ENCODE assay signal across 19 cellular contexts in the genomic region with DNA sequence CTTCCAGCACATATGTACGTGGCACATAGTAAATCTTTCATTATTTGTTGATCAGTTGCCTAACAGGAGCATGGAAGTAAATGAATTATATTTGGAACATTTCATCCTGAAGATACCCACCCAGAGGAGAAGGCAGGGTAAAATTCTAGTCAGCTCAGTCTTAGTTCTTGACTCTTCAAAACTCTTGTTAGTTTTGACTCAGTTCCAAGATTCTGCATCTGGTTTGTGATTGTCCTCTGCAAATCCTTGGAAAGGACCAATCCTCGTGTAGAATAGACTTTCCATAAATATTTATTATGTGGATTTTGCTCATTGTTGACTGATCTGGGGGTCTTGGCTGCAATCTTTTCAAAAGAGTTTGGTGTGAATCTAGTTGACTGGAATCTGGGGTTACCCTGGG.
DNase-seq lines count a peak whose midpoint lies in the region; ATAC-seq, FAIRE-seq and TF ChIP-seq lines count a peak whose summit lies in the region.
"Had no signal": no experiment of that assay in that cellular context is flagged by ENCODE, and none has a peak within 500 bp of the region (broad histone marks: within the 10 kb centered on the region; RNA-seq: fewer than 3 reads in every experiment).

No MANE protein-coding gene starts in this region.

- no peak for ATAC-seq in GM21447 (IDR thresholded peaks at IDR 0.05; ENCODE audit: unreplicated experiment)

- DNase-seq in AG10803 (ENCODE audit: low read depth) (peak; percentile 33), astrocyte (ENCODE audit: low read depth) (peak; percentile 6), fibroblast of peridontal ligament (ENCODE audit: extremely low read depth) (peak; percentile 69), neural progenitor cell (ENCODE audit: low spot score) (no peak), NCI-H69 (lab: John Stamatoyannopoulos, UW) (no peak), AG20443 (ENCODE audit: low spot score) (no peak)
- no peak for DNase-seq in activated CD4-positive, alpha-beta T cell treated with anti-CD3 and anti-CD28 coated beads, Interleukin-2, amount 10 ng/mL, durations not matched to agents 7 days and 5 days
- DNase-seq: AML-193, DMS79, GM23248, NCI-H1048, NCI-H1436, NCI-H2029, NCI-H345, NCI-H524 treated with DMSO at 0.1 percent for 48 hours had no signal

- H3K4me1 Mint-ChIP-seq in astrocyte (ENCODE audit: low read depth, unreplicated experiment) (peaks cover 19% of the 10 kb centered on the region), neural progenitor cell (peaks cover 11% of the 10 kb centered on the region)
- H3K4me1 Mint-ChIP-seq in activated CD4-positive, alpha-beta T cell treated with anti-CD3 and anti-CD28 coated beads, Interleukin-2, amount 10 ng/mL, durations not matched to agents 7 days and 5 days, result no peaks in the 10 kb centered on the region
- H3K4me1 Mint-ChIP-seq: CD14-positive monocyte had no signal

- H2AFZ ChIP-seq in astrocyte (ENCODE audit: low read depth, low read length) (no peak overlapping the region), neural progenitor cell (replicated peaks) (peak overlapping the region; percentile 70)
- H2AFZ ChIP-seq: GM23248 had no signal

- H3K36me3 ChIP-seq in astrocyte (ENCODE audit: insufficient read depth, low read length), result no peaks in the 10 kb centered on the region
- H3K36me3 ChIP-seq in neural progenitor cell, result no peaks in the 10 kb centered on the region
- H3K36me3 ChIP-seq: HAP-1 had no signal

- no peak for FAIRE-seq in astrocyte (lab: Jason Lieb, UNC)
- FAIRE-seq: A204.1 had no signal

- H3F3A ChIP-seq in neural progenitor cell (ENCODE audit: low read depth), result no peaks in the 10 kb centered on the region

- H3K9me3 Mint-ChIP-seq in astrocyte (ENCODE audit: unreplicated experiment), result no peaks in the 10 kb centered on the region
- no peaks in the 10 kb centered on the region for H3K9me3 Mint-ChIP-seq in neural progenitor cell
- peaks cover 17% of the 10 kb centered on the region for H3K9me3 Mint-ChIP-seq in activated CD4-positive, alpha-beta T cell treated with anti-CD3 and anti-CD28 coated beads, Interleukin-2, amount 10 ng/mL, durations not matched to agents 7 days and 5 days

- CTCF ChIA-PET in activated CD4-positive, alpha-beta T cell treated with anti-CD3 and anti-CD28 coated beads, Interleukin-2, amount 10 ng/mL, durations not matched to agents 7 days and 5 days (lab: Charles Lee), result no interaction called here

- no peak overlapping the region for H3K4me2 ChIP-seq in astrocyte (ENCODE audit: low read length)
- no peak overlapping the region for H3K4me2 ChIP-seq in neural progenitor cell

- H4K20me1 ChIP-seq in astrocyte (ENCODE audit: insufficient read depth, low read length) (no peaks in the 10 kb centered on the region), neural progenitor cell (ENCODE audit: low read depth) (no peaks in the 10 kb centered on the region)

- no peak overlapping the region for H3K4me3 ChIP-seq in AG10803 (ENCODE audit: low read length)
- H3K4me3 ChIP-seq in astrocyte (ENCODE audit: insufficient read depth, low read depth, low read length), result no peak overlapping the region
- H3K4me3 ChIP-seq in neural progenitor cell, result no peak overlapping the region
- H3K4me3 ChIP-seq: GM23248, HAP-1 had no signal

- no peak overlapping the region for H3K27ac ChIP-seq in astrocyte (ENCODE audit: low read depth, low read length)
- H3K27ac ChIP-seq in neural progenitor cell, result no peak overlapping the region
- H3K27ac ChIP-seq: GM23248 had no signal

- TF ChIP-seq CTCF in AG10803 (conservative IDR thresholded peaks at IDR 0.05; ENCODE audit: low read length) (no peak), astrocyte (IDR thresholded peaks at IDR 0.05; ENCODE audit: insufficient read depth, low read depth, low read length) (no peak), neural progenitor cell (IDR thresholded peaks at IDR 0.05) (no peak)

- H3K27me3 Mint-ChIP-seq in astrocyte (ENCODE audit: low read depth, unreplicated experiment), result no peaks in the 10 kb centered on the region
- H3K27me3 Mint-ChIP-seq in neural progenitor cell (ENCODE audit: insufficient read depth, low read depth), result no peaks in the 10 kb centered on the region
- no peaks in the 10 kb centered on the region for H3K27me3 Mint-ChIP-seq in activated CD4-positive, alpha-beta T cell treated with anti-CD3 and anti-CD28 coated beads, Interleukin-2, amount 10 ng/mL, durations not matched to agents 7 days and 5 days

- H3K79me2 ChIP-seq in astrocyte (ENCODE audit: insufficient read depth, low read length) (no peaks in the 10 kb centered on the region), neural progenitor cell (ENCODE audit: low read depth) (no peaks in the 10 kb centered on the region)

- H3K4me1 ChIP-seq in astrocyte (ENCODE audit: insufficient read depth, low read length) (peaks cover 7% of the 10 kb centered on the region), neural progenitor cell (peaks cover 17% of the 10 kb centered on the region)
- H3K4me1 ChIP-seq: HAP-1 had no signal

- H3K9ac ChIP-seq in astrocyte (ENCODE audit: low read length), result no peak overlapping the region
- no peak overlapping the region for H3K9ac ChIP-seq in neural progenitor cell
- H3K9ac ChIP-seq: GM23248 had no signal

- H3K27me3 ChIP-seq in astrocyte (ENCODE audit: insufficient read depth, low read length), result no peaks in the 10 kb centered on the region
- H3K27me3 ChIP-seq in neural progenitor cell, result no peaks in the 10 kb centered on the region

- no peaks in the 10 kb centered on the region for H3K9me3 ChIP-seq in astrocyte (ENCODE audit: insufficient read depth, low read depth, low read length)
- no peaks in the 10 kb centered on the region for H3K9me3 ChIP-seq in neural progenitor cell (ENCODE audit: low read depth)
- H3K9me3 ChIP-seq: HAP-1 had no signal

- H3K27ac Mint-ChIP-seq in astrocyte (ENCODE audit: unreplicated experiment), result no peak overlapping the region
- no peak overlapping the region for H3K27ac Mint-ChIP-seq in neural progenitor cell
- H3K27ac Mint-ChIP-seq in activated CD4-positive, alpha-beta T cell treated with anti-CD3 and anti-CD28 coated beads, Interleukin-2, amount 10 ng/mL, durations not matched to agents 7 days and 5 days, result no peak overlapping the region
- H3K27ac Mint-ChIP-seq: CD14-positive monocyte had no signal

- H3K4me3 Mint-ChIP-seq in astrocyte (ENCODE audit: unreplicated experiment) (no peak overlapping the region), neural progenitor cell (no peak overlapping the region)
- no peak overlapping the region for H3K4me3 Mint-ChIP-seq in activated CD4-positive, alpha-beta T cell treated with anti-CD3 and anti-CD28 coated beads, Interleukin-2, amount 10 ng/mL, durations not matched to agents 7 days and 5 days
- H3K4me3 Mint-ChIP-seq: CD14-positive monocyte had no signal

- no peaks in the 10 kb centered on the region for H3K36me3 Mint-ChIP-seq in astrocyte (ENCODE audit: low read depth, unreplicated experiment)
- H3K36me3 Mint-ChIP-seq in neural progenitor cell, result no peaks in the 10 kb centered on the region
- H3K36me3 Mint-ChIP-seq in activated CD4-positive, alpha-beta T cell treated with anti-CD3 and anti-CD28 coated beads, Interleukin-2, amount 10 ng/mL, durations not matched to agents 7 days and 5 days (ENCODE audit: low read depth), result no peaks in the 10 kb centered on the region
- H3K36me3 Mint-ChIP-seq: CD14-positive monocyte had no signal

- POLR2A ChIA-PET in activated CD4-positive, alpha-beta T cell treated with anti-CD3 and anti-CD28 coated beads, Interleukin-2, amount 10 ng/mL, durations not matched to agents 7 days and 5 days (lab: Charles Lee), result no interaction called here

Comparison
In these comparisons a context has a peak if more than half of its experiments do, and no peak if none do; other contexts are left out.
1. DNase-seq: peak in AG10803 (single experiment), astrocyte (single experiment) and fibroblast of peridontal ligament (single experiment); none in neural progenitor cell (single experiment), NCI-H69 (single experiment), activated CD4-positive, alpha-beta T cell treated with anti-CD3 and anti-CD28 coated beads, Interleukin-2, amount 10 ng/mL, durations not matched to agents 7 days and 5 days (single experiment) and AG20443 (single experiment).